Comparison of ENCODE assay signal across 1 cellular context in the genomic region with DNA sequence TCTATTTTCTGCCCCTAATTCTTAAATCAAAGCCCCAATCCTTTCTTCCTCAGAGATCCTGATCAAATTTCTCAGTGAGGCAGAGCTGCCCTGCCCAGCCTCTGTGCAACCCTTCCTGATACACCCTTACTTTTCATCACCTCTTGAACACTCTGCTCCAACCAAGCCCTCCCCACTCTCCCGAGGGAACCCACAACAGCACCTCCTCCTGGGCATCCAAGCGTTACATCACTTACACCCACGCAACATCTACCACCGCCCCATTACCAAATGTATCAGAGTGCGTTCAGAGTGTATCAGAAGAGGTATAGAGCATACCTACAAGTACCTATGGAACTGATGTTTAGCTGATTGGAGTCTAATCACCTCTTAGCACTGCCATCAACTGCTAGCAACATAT.
TF ChIP-seq lines count a peak whose summit lies in the region.

No MANE protein-coding gene starts in this region.

TF ChIP-seq in SK-N-SH treated with all-trans-retinoic acid at 6 μM for 48 hours, 23 proteins besides CTCF, POLR2A, EP300 and RAD21 (continued from another document):
- no peak for TF ChIP-seq ZNF565 (CRISPR knock-in tag; conservative IDR thresholded peaks at IDR 0.05; ENCODE audit: low read depth)
